Comparison of ENCODE assay signal across 18 cellular contexts in the genomic region with DNA sequence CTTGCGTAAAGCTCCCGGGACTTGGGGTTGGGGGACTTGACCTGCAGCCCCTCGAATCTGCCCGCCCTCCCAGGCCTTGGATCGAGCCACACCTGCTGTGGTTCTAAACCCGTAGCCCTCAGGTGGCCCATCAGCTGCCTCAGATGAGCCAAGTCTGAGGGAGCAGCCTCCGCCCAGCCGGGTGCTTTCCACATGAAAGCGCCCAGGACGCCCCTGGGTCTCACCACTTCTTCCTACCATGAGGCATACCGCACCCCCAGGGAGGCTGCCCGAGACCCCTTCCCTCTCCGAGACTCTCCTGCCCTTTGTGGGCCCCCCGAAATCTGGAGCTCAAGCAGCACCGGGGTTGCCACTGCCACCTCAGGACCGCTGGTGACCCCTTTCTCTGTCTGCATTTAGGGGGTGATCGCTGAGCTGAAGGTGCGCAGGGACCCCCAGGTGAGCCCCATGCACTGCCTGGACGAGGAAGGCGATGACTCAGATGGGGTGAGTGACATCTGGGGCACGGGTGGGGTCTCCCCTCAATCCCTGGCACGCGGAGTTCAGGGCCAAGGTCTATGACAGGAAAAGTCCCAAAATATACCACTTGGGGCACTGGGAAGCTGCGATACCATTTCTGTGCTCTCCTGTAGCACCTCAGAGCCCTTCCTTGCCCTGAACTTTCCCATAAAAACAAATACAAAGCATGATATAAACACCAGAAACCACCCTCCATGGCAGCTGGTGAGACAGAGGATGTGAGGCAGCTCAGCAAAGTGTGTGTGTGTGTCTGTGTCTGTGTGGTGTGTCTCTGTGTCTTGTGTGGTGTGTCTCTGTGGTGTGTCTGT.
DNase-seq lines count a peak whose midpoint lies in the region; ATAC-seq and TF ChIP-seq lines count a peak whose summit lies in the region.
"Had no signal": no experiment of that assay in that cellular context is flagged by ENCODE, and none has a peak within 500 bp of the region (broad histone marks: within the 10 kb centered on the region; RNA-seq: fewer than 3 reads in every experiment).

No MANE protein-coding gene starts in this region.

- no peaks in the 10 kb centered on the region for H3K23me2 ChIP-seq in H9 (ENCODE audit: insufficient read length, low read depth, low read length, poor library complexity, severe bottlenecking)

- H3K4ac ChIP-seq in H9 (ENCODE audit: low read depth, low read length) = no peak overlapping the region

- no peak overlapping the region for H3K23ac ChIP-seq in H9 (ENCODE audit: insufficient read length, low read depth, low read length)

- no peak overlapping the region for H4K5ac ChIP-seq in H9 (ENCODE audit: insufficient read length, low read depth, low read length)

- H3K4me1 ChIP-seq in CD4-positive, CD25-positive, alpha-beta regulatory T cell (ENCODE audit: control insufficient read depth, insufficient read depth, low read length, poor library complexity, severe bottlenecking) = peaks cover 15% of the 10 kb centered on the region
- H3K4me1 ChIP-seq in H9 (ENCODE audit: insufficient read depth, low read length) = no peaks in the 10 kb centered on the region

- no peak overlapping the region for H3K14ac ChIP-seq in H9 (ENCODE audit: insufficient read depth, low read length)

- H3K56ac ChIP-seq in H9 (ENCODE audit: insufficient read length, low read depth, low read length) = no peak overlapping the region

- no peak overlapping the region for H2AK5ac ChIP-seq in H9 (ENCODE audit: insufficient read length, low read length)

- no peak overlapping the region for H2BK120ac ChIP-seq in H9 (ENCODE audit: low read depth, low read length, poor library complexity, severe bottlenecking)

- H3K27me3 ChIP-seq in CD4-positive, CD25-positive, alpha-beta regulatory T cell (ENCODE audit: control insufficient read depth, insufficient read depth, low read length) = no peaks in the 10 kb centered on the region
- H3K27me3 ChIP-seq in H9 (ENCODE audit: insufficient read depth, low read length) = no peaks in the 10 kb centered on the region
- H3K27me3 ChIP-seq: suprapubic skin had no signal

- peaks cover 5 to 37% (median 21%) of the 10 kb centered on the region in 4 donors for H3K4me1 Mint-ChIP-seq in CD4-positive, CD25-positive, alpha-beta regulatory T cell
- H3K4me1 Mint-ChIP-seq in H9 (peaks cover 6 to 14% of the 10 kb centered on the region in 2 experiments; a peak in 3 of 4 replicates), chondrocyte (ENCODE audit: low read depth) (peaks cover 50% of the 10 kb centered on the region)
- H3K4me1 Mint-ChIP-seq in naive thymus-derived CD8-positive, alpha-beta T cell = peaks cover 14 to 38% (median 32%) of the 10 kb centered on the region in 4 donors

- no peak overlapping the region for H3K27ac ChIP-seq in CD4-positive, CD25-positive, alpha-beta regulatory T cell (ENCODE audit: insufficient read depth, low read length, poor library complexity, severe bottlenecking)
- H3K27ac ChIP-seq in H9 (ENCODE audit: insufficient read length, low read depth, low read length) = no peak overlapping the region
- H3K27ac ChIP-seq: suprapubic skin had no signal

- no peaks in the 10 kb centered on the region for H3K9me3 ChIP-seq in CD4-positive, CD25-positive, alpha-beta regulatory T cell (ENCODE audit: control insufficient read depth in 2 of 2, low read length in 2 of 2)
- no peaks in the 10 kb centered on the region for H3K9me3 ChIP-seq in H9 (ENCODE audit: control insufficient read depth, low read depth, low read length)
- H3K9me3 ChIP-seq: gastroesophageal sphincter, suprapubic skin had no signal

- no peaks in the 10 kb centered on the region for H3K36me3 Mint-ChIP-seq in CD4-positive, CD25-positive, alpha-beta regulatory T cell
- H3K36me3 Mint-ChIP-seq in H9 (ENCODE audit: insufficient read depth in 1 of 3, low read depth in 3 of 3) = peaks cover 18 to 58% (median 35%) of the 10 kb centered on the region in 3 experiments; a peak in 6 of 7 replicates
- H3K36me3 Mint-ChIP-seq in chondrocyte (ENCODE audit: low read depth) = peaks cover 15% of the 10 kb centered on the region
- H3K36me3 Mint-ChIP-seq in naive thymus-derived CD8-positive, alpha-beta T cell = no peaks in the 10 kb centered on the region

- no peak overlapping the region for H3K9ac ChIP-seq in H9 (ENCODE audit: extremely low read depth, insufficient read length, low read length)

- no CpG with 5 or more reads among the region's 24 CpGs for WGBS in H9 (ENCODE audit: extremely low coverage, insufficient read length, low lambda C conversion rate)

- peaks cover 7% of the 10 kb centered on the region for H3K79me1 ChIP-seq in H9 (ENCODE audit: insufficient read depth, low read depth, low read length, poor library complexity, severe bottlenecking)

- H2BK12ac ChIP-seq in H9 (ENCODE audit: insufficient read length, low read depth, low read length) = no peak overlapping the region

- TF ChIP-seq CTCF in H9 (conservative IDR thresholded peaks at IDR 0.05) = no peak
- TF ChIP-seq CTCF in chondrocyte (IDR thresholded peaks at IDR 0.05) = peak; percentile 16
- TF ChIP-seq CTCF in foreskin fibroblast (IDR thresholded peaks at IDR 0.05; ENCODE audit: low read depth, low read length) = no peak

- H4K8ac ChIP-seq in H9 (replicated peaks; ENCODE audit: insufficient read length, low read depth, low read length) = no peak overlapping the region

- no peak overlapping the region for H2BK20ac ChIP-seq in H9 (ENCODE audit: low read depth, low read length, poor library complexity, severe bottlenecking)

- DNase-seq in CD4-positive, CD25-positive, alpha-beta regulatory T cell = no peak
- DNase-seq in H9 (no peak), chondrocyte (ENCODE audit: low spot score) (no peak), foreskin fibroblast (no peak)
- no peak for DNase-seq in naive thymus-derived CD8-positive, alpha-beta T cell
- DNase-seq: activated CD4-positive, alpha-beta T cell treated with anti-CD3 and anti-CD28 coated beads for 48 hours; activated CD8-positive, alpha-beta memory T cell treated with anti-CD3 and anti-CD28 coated beads, Interleukin-2, amount 50 U/mL, for 48 hours; EL; NCI-H1417 treated with DMSO at 0.1 percent for 48 hours; NCI-H2171 treated with DMSO at 0.1 percent for 48 hours; NCI-H526 treated with DMSO at 0.1 percent for 48 hours had no signal

- no peak overlapping the region for H3K4me2 ChIP-seq in H9 (ENCODE audit: insufficient read depth, insufficient read length, low read length)

- no peak overlapping the region for H3K18ac ChIP-seq in H9 (ENCODE audit: insufficient read length, low read depth, low read length)

- no peaks in the 10 kb centered on the region for H3K9me3 Mint-ChIP-seq in CD4-positive, CD25-positive, alpha-beta regulatory T cell
- H3K9me3 Mint-ChIP-seq in H9 = peaks cover 0 to 2% of the 10 kb centered on the region in 2 experiments; a peak in 2 of 5 replicates
- H3K9me3 Mint-ChIP-seq in chondrocyte (ENCODE audit: low read depth) = no peaks in the 10 kb centered on the region
- no peaks in the 10 kb centered on the region for H3K9me3 Mint-ChIP-seq in naive thymus-derived CD8-positive, alpha-beta T cell
- H3K9me3 Mint-ChIP-seq: mesothelial cell of epicardium, neural crest cell had no signal

- no peak overlapping the region for H3T11ph ChIP-seq in H9 (ENCODE audit: low read length)

- no peaks in the 10 kb centered on the region; the same call in 1 of the 2 replicates for H3K79me2 ChIP-seq in H9 (ENCODE audit: insufficient read depth, low read length)

- no peak overlapping the region for H2AFZ ChIP-seq in H9 (ENCODE audit: low read length)

- H2BK5ac ChIP-seq in H9 (ENCODE audit: insufficient read length, low read length) = no peak overlapping the region

- H4K20me1 ChIP-seq in H9 (ENCODE audit: control insufficient read depth, insufficient read depth, insufficient read length) = no peaks in the 10 kb centered on the region

- ATAC-seq in CD4-positive, CD25-positive, alpha-beta regulatory T cell (ENCODE audit: low read depth in 2 of 2) = no peak
- ATAC-seq in naive thymus-derived CD8-positive, alpha-beta T cell = no peak
- ATAC-seq in GM19351 (IDR thresholded peaks at IDR 0.05; ENCODE audit: unreplicated experiment) (no peak), GM18870 (IDR thresholded peaks at IDR 0.05; ENCODE audit: unreplicated experiment) (no peak)
- ATAC-seq: gastroesophageal sphincter had no signal

- H3K4me3 ChIP-seq in CD4-positive, CD25-positive, alpha-beta regulatory T cell (ENCODE audit: low read depth, low read length) = no peak overlapping the region
- no peak overlapping the region for H3K4me3 ChIP-seq in foreskin fibroblast (ENCODE audit: low read depth in 1 of 2, low read length in 2 of 2)
- H3K4me3 ChIP-seq: coronary artery, gastroesophageal sphincter, suprapubic skin had no signal

- peak overlapping the region in 1 of 4 donors; percentile 49 for H3K4me3 Mint-ChIP-seq in CD4-positive, CD25-positive, alpha-beta regulatory T cell
- H3K4me3 Mint-ChIP-seq in H9 (no peak overlapping the region), chondrocyte (ENCODE audit: unreplicated experiment) (no peak overlapping the region)
- no peak overlapping the region for H3K4me3 Mint-ChIP-seq in naive thymus-derived CD8-positive, alpha-beta T cell
- H3K4me3 Mint-ChIP-seq: mesothelial cell of epicardium, neural crest cell had no signal

- POLR2A ChIA-PET in naive thymus-derived CD8-positive, alpha-beta T cell (lab: Charles Lee) = interaction anchor here (1.3 kb wide), 1 partner anchor 9 kb away, joined by 4 read pairs; no protein-coding TSS in a partner anchor

- H2BK15ac ChIP-seq in H9 (ENCODE audit: low read depth, low read length) = no peak overlapping the region

- H3K36me3 ChIP-seq in CD4-positive, CD25-positive, alpha-beta regulatory T cell (ENCODE audit: control insufficient read depth, insufficient read depth, low read length) = no peaks in the 10 kb centered on the region

- H3K27ac Mint-ChIP-seq in CD4-positive, CD25-positive, alpha-beta regulatory T cell = peak overlapping the region in 2 of 3 donors; percentile 87 to 88
- H3K27ac Mint-ChIP-seq in H9 (peak overlapping the region in 2 of 3 experiments; percentile 3 to 12; a peak in 6 of 7 replicates), chondrocyte (ENCODE audit: unreplicated experiment) (peak overlapping the region; percentile 79)
- peak overlapping the region in 8 of 10 donors; percentile 9 to 91 (median 72) for H3K27ac Mint-ChIP-seq in naive thymus-derived CD8-positive, alpha-beta T cell
- H3K27ac Mint-ChIP-seq: mesothelial cell of epicardium had no signal

- no peaks in the 10 kb centered on the region for H3K27me3 Mint-ChIP-seq in CD4-positive, CD25-positive, alpha-beta regulatory T cell
- H3K27me3 Mint-ChIP-seq in H9 (ENCODE audit: low read depth) = no peaks in the 10 kb centered on the region; the same call in 1 of the 2 replicates
- H3K27me3 Mint-ChIP-seq in chondrocyte (ENCODE audit: low read depth) = no peaks in the 10 kb centered on the region
- H3K27me3 Mint-ChIP-seq in naive thymus-derived CD8-positive, alpha-beta T cell = no peaks in the 10 kb centered on the region

- no peak overlapping the region for H4K91ac ChIP-seq in H9 (ENCODE audit: insufficient read length, low read depth, low read length)

Comparison
In these comparisons a context has a peak if more than half of its experiments do, and no peak if none do; other contexts are left out.
1. H3K27ac Mint-ChIP-seq: peak in every context shown above with its lines; median percentile 88 in CD4-positive, CD25-positive, alpha-beta regulatory T cell; 79 in chondrocyte; 72 in naive thymus-derived CD8-positive, alpha-beta T cell; 8 in H9.